In genomic region chr6:100886078-100886477, GRCh38 we compare ENCODE assay signal across 27 cellular contexts. TPM values are rescaled to one million over a fixed set of nuclear protein-coding genes. Genes with fewer than 3 reads are reported as not detected.
DNase-seq lines count a peak whose midpoint lies in the region; ATAC-seq, FAIRE-seq and TF ChIP-seq lines count a peak whose summit lies in the region.
"Had no signal": no experiment of that assay in that cellular context is flagged by ENCODE, and none has a peak within 500 bp of the region (broad histone marks: within the 10 kb centered on the region; RNA-seq: fewer than 3 reads in every experiment).

No MANE protein-coding gene starts in this region.

- H2BK120ac ChIP-seq in H1 (replicated peaks; ENCODE audit: low read depth, low read length): no peak overlapping the region

- H3K14ac ChIP-seq in H1 (ENCODE audit: insufficient read length): no peak overlapping the region

- no peak overlapping the region for H2AFZ ChIP-seq in H1 (ENCODE audit: low read length)

- peak; percentile 7 for ATAC-seq in left lung
- ATAC-seq: right cardiac atrium, upper lobe of right lung had no signal

- no peak for TF ChIP-seq RAD21 in H1 (IDR thresholded peaks at IDR 0.05 in 1 of 2, conservative IDR thresholded peaks at IDR 0.05 in 1 of 2; ENCODE audit: low read depth in 2 of 2, low read length in 2 of 2)

- no peak overlapping the region for H4K91ac ChIP-seq in H1 (replicated peaks; ENCODE audit: insufficient read length, low read length)

- no peak overlapping the region for H3K18ac ChIP-seq in H1 (ENCODE audit: extremely low read depth, low read length)

- H2BK12ac ChIP-seq in H1 (ENCODE audit: low read depth, low read length): no peak overlapping the region

- H3K4me2 ChIP-seq in H1 (ENCODE audit: insufficient read depth in 1 of 2, low read depth in 2 of 2, low read length in 2 of 2): no peak overlapping the region

- H3K27ac ChIP-seq in H1 (ENCODE audit: low read depth, low read length): no peak overlapping the region
- H3K27ac ChIP-seq in left lung: no peak overlapping the region
- H3K27ac ChIP-seq: dorsolateral prefrontal cortex, epithelial cell of prostate, upper lobe of right lung had no signal

- intact Hi-C loops in left lung (cut with DNase I): no loop called here

- no peaks in the 10 kb centered on the region for H3K36me3 ChIP-seq in H1 (ENCODE audit: control insufficient read depth in 2 of 4, insufficient read depth in 4 of 4, low read length in 3 of 4)
- H3K36me3 ChIP-seq in left lung: no peaks in the 10 kb centered on the region
- H3K36me3 ChIP-seq: upper lobe of right lung had no signal

- no peak overlapping the region for H3K23ac ChIP-seq in H1 (ENCODE audit: insufficient read length)

- H3K9me3 ChIP-seq in H1 (ENCODE audit: insufficient read depth in 2 of 2, low read depth in 1 of 2, low read length in 1 of 2): no peaks in the 10 kb centered on the region; a peak in 1 of 4 replicates
- no peaks in the 10 kb centered on the region for H3K9me3 ChIP-seq in left lung
- H3K9me3 ChIP-seq: upper lobe of right lung had no signal

- H3K79me2 ChIP-seq in H1 (ENCODE audit: control insufficient read depth in 1 of 2, insufficient read depth in 2 of 2, low read length in 2 of 2): peaks cover 0 to 4% of the 10 kb centered on the region in 2 experiments; a peak in 1 of 4 replicates

- no peaks in the 10 kb centered on the region for H3K79me1 ChIP-seq in H1 (ENCODE audit: low read depth, low read length)

- peak overlapping the region; percentile 29; the same call in 1 of the 2 replicates for H2BK5ac ChIP-seq in H1 (ENCODE audit: low read depth, low read length)

- no peak overlapping the region for H4K5ac ChIP-seq in H1 (ENCODE audit: insufficient read length, low read depth, low read length)

- no peak overlapping the region for H2AK5ac ChIP-seq in H1 (ENCODE audit: low read depth, low read length)

- CTCF ChIA-PET in H1 (lab: Charles Lee; ENCODE audit: partially characterized antibody): interaction anchor here (1.3 kb wide), 1 partner anchor 17 kb away, joined by 4 read pairs; no protein-coding TSS in a partner anchor

- H2BK15ac ChIP-seq in H1 (ENCODE audit: low read length): 0 out of 2 replicates have a peak overlapping the region, but pooled peaks have one; percentile 8

- no peak for TF ChIP-seq CTCF in AG10803 (conservative IDR thresholded peaks at IDR 0.05; ENCODE audit: low read length)
- no peak for TF ChIP-seq CTCF in H1 (IDR thresholded peaks at IDR 0.05; ENCODE audit: control extremely low read depth in 1 of 3, insufficient read depth in 1 of 3, low read depth in 1 of 3, low read length in 3 of 3)
- TF ChIP-seq CTCF in left lung (IDR thresholded peaks at IDR 0.05): no peak

- no peak overlapping the region for H3K4ac ChIP-seq in H1 (replicated peaks; ENCODE audit: insufficient read length, low read depth, low read length)

- H4K20me1 ChIP-seq in H1 (replicated peaks in 1 of 2; ENCODE audit: control insufficient read depth in 1 of 2, insufficient read depth in 2 of 2, low read length in 2 of 2): no peaks in the 10 kb centered on the region

- WGBS in H1 (ENCODE audit: extremely low coverage in 1 of 2, insufficient coverage in 1 of 2, insufficient read length in 1 of 2, insufficient replicate concordance in 2 of 2, low coverage in 1 of 2, low lambda C conversion rate in 2 of 2, missing lambda C conversion rate in 1 of 2), 2 experiments: 23% methylated on average over 1 of the region's 1 CpG; no CpG with 5 or more reads in 1 of the 2 experiments

- H3K27me3 ChIP-seq in H1 (replicated peaks in 1 of 4; ENCODE audit: control insufficient read depth in 3 of 4, extremely low read depth in 1 of 4, insufficient read depth in 3 of 4, low read length in 3 of 4) (no peaks in the 10 kb centered on the region), left lung (no peaks in the 10 kb centered on the region)
- H3K27me3 ChIP-seq: dorsolateral prefrontal cortex, upper lobe of right lung had no signal

- peak; percentile 69 for DNase-seq in AG10803 (ENCODE audit: low read depth)
- DNase-seq in HTR-8/SVneo (ENCODE audit: insufficient read length, low spot score): peak; percentile 8
- no peak for DNase-seq in H1 (ENCODE audit: low read depth in 1 of 2, low spot score in 2 of 2)
- DNase-seq in left lung: no peak
- DNase-seq in urothelium cell line (ENCODE audit: low spot score): no peak
- DNase-seq in NCI-H510A (lab: John Stamatoyannopoulos, UW): no peak
- DNase-seq in stimulated activated CD8-positive, alpha-beta memory T cell treated with anti-CD3 and anti-CD28 coated beads, Interleukin-4, amount 100 ng/mL, for 48 hours: no peak
- no peak for DNase-seq in cortex of kidney (lab: John Stamatoyannopoulos, UW)
- DNase-seq: activated CD4-positive, alpha-beta memory T cell treated with anti-CD3 and anti-CD28 coated beads for 36 hours; activated CD4-positive, CD25-positive, alpha-beta regulatory T cell; activated gamma-delta T cell; CD4-positive, alpha-beta T cell; central memory CD4-positive, alpha-beta T cell; dorsolateral prefrontal cortex; GDM1; hypothalamus; Kasumi-1; naive B cell; NCI-H1048; NCI-H187 treated with DMSO at 0.1 percent for 48 hours; NCI-H748 treated with DMSO at 0.1 percent for 48 hours; right cardiac atrium; stimulated activated CD4-positive, alpha-beta T cell treated with anti-CD3 and anti-CD28 coated beads, Interleukin-12 subunit alpha, Interleukin-12 subunit beta, amount 100 ng/mL, for 4 hours; T1000; upper lobe of right lung had no signal

- peaks cover 0 to 4% (median under 1%) of the 10 kb centered on the region in 4 experiments; a peak in 3 of 7 replicates for H3K4me1 ChIP-seq in H1 (replicated peaks in 1 of 4; ENCODE audit: control insufficient read depth in 3 of 4, insufficient read depth in 4 of 4, low read length in 3 of 4)
- peaks cover 4 to 8% of the 10 kb centered on the region in 2 donors for H3K4me1 ChIP-seq in left lung

- H4K8ac ChIP-seq in H1 (ENCODE audit: extremely low read depth, insufficient read depth, low read length): no peak overlapping the region

- no peak for TF ChIP-seq EP300 in H1 (IDR thresholded peaks at IDR 0.05; ENCODE audit: borderline replicate concordance in 1 of 2, low read depth in 2 of 2, low read length in 2 of 2)

- no peaks in the 10 kb centered on the region; the same call in 1 of the 2 replicates for H3K23me2 ChIP-seq in H1 (ENCODE audit: low read depth, low read length)

- H3K4me3 ChIP-seq in AG10803 (ENCODE audit: low read length) (no peak overlapping the region), H1 (ENCODE audit: extremely low read depth in 1 of 4, insufficient read depth in 2 of 4, low read depth in 3 of 4, low read length in 4 of 4) (no peak overlapping the region), left lung (no peak overlapping the region)
- H3K4me3 ChIP-seq: dorsolateral prefrontal cortex, upper lobe of right lung had no signal

- FAIRE-seq in HTR-8/SVneo (lab: Jason Lieb, UNC) (no peak), H1 (lab: Jason Lieb, UNC) (no peak), urothelium cell line (lab: Jason Lieb, UNC) (no peak)
- FAIRE-seq: frontal cortex had no signal

- no peak overlapping the region for H2BK20ac ChIP-seq in H1 (ENCODE audit: low read length)

- no peak for TF ChIP-seq POLR2A in H1 (IDR thresholded peaks at IDR 0.05; ENCODE audit: control extremely low read depth in 1 of 2, low read depth in 2 of 2, low read length in 2 of 2)

- POLR2A ChIA-PET in H1 (lab: Charles Lee; ENCODE audit: partially characterized antibody): interaction anchor here (0.7 kb wide), 1 partner anchor 710 kb away, joined by 4 read pairs; no protein-coding TSS in a partner anchor

- no peak overlapping the region for H3K9ac ChIP-seq in H1 (replicated peaks in 1 of 4; ENCODE audit: extremely low read depth in 1 of 4, low read depth in 3 of 4, low read length in 3 of 4)

- no peak overlapping the region for H3K56ac ChIP-seq in H1 (replicated peaks; ENCODE audit: insufficient read length, low read depth, low read length)

TF ChIP-seq in H1, 55 proteins besides CTCF, POLR2A, EP300 and RAD21:
- TF ChIP-seq KDM4A (IDR thresholded peaks at IDR 0.05; ENCODE audit: low read depth, low read length, severe bottlenecking): no peak
- peak; percentile 79 for TF ChIP-seq TEAD4 (IDR thresholded peaks at IDR 0.05; ENCODE audit: low read depth, low read length)

RNA-seq across cellular contexts. Expression of gene ASCC3, which starts 4.9 kb away (rescaled TPM):
- 73.0 and 77.8 TPM in 2 replicates for total RNA-seq in H1 (2021; fragmentation: NEBNext Ultra II Directional; extraction: Animal tissue kit (Norgen Biotek cat#: 25700))
- 15.5 and 37.5 TPM in 2 replicates for polyA plus RNA-seq in H1 (2011; rRNA removed)
- 27.9 TPM for polyA plus RNA-seq in H1 (2011; cell fraction: cytosol; rRNA removed)
- polyA plus RNA-seq in H1 (2011; cell fraction: nucleus; rRNA removed): 25.4 TPM
- polyA plus RNA-seq in H1 (2012, experiment 1 of 2): 34.9 to 48.2 TPM (median 38.3 TPM) in 4 replicates
- polyA plus RNA-seq in H1 (2012, experiment 2 of 2): 2.0 TPM
- 30.2 TPM for polyA plus RNA-seq in H1 (2013, experiment 1 of 2)
- polyA plus RNA-seq in H1 (2013, experiment 2 of 2): 28.4 TPM
- polyA minus RNA-seq in H1 (2011; rRNA and poly(A)+ RNA removed): 95.7 and 133 TPM in 2 replicates
- polyA minus RNA-seq in H1 (2011; cell fraction: cytosol; rRNA and poly(A)+ RNA removed): 50.1 TPM
- polyA minus RNA-seq in H1 (2011; cell fraction: nucleus; rRNA and poly(A)+ RNA removed): 148 TPM
- 10 to 100 TPM; 43.0 to 43.2 TPM for total RNA-seq in left lung

Comparison
In these comparisons a context has a peak if more than half of its experiments do, and no peak if none do; other contexts are left out.
1. DNase-seq: peak in AG10803 (single experiment) and HTR-8/SVneo (single experiment); none in H1 (0 of 2), left lung (0 of 2), urothelium cell line (single experiment), NCI-H510A (single experiment), stimulated activated CD8-positive, alpha-beta memory T cell treated with anti-CD3 and anti-CD28 coated beads, Interleukin-4, amount 100 ng/mL, for 48 hours (single experiment) and cortex of kidney (single experiment).